9 cellular contexts compared by ENCODE assay signal in the genomic region with DNA sequence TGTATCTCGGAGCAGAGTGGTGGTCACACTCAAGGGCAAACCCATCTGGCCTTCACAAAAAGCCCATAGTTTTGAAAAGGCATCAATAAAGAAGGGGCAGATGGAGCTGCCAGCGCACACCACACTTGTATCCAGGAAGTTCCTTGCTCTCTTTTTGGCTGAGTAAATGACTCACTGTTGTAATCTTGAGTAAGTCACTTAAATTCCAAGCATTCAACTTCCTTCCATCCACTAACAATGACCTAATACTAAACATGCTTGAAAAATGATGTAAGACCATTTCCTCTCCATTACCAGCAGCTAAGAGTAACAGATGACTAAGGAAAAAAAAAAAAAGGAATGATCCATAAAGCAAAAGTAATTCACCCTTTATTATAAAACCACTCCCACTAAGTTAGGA. TPM values are rescaled to one million over a fixed set of nuclear protein-coding genes. Genes with fewer than 3 reads are reported as not detected.
A peak's percentile ranks its signal among the peaks of the same experiment; 100 is the strongest.
DNase-seq lines count a peak whose midpoint lies in the region; ATAC-seq, FAIRE-seq and TF ChIP-seq lines count a peak whose summit lies in the region.
"Had no signal": no experiment of that assay in that cellular context is flagged by ENCODE, and none has a peak within 500 bp of the region (broad histone marks: within the 10 kb centered on the region; RNA-seq: fewer than 3 reads in every experiment).

No MANE protein-coding gene starts in this region.

- H2BK120ac ChIP-seq in trophoblast cell (ENCODE audit: insufficient read depth, low read length, poor library complexity), result no peak overlapping the region

- peak; percentile 1 for DNase-seq in GDM1 (lab: John Stamatoyannopoulos, UW)
- no peak for DNase-seq in RWPE2 (ENCODE audit: low spot score)
- DNase-seq in fibroblast of mammary gland (ENCODE audit: low read depth), result peak; percentile 98
- peak; percentile 56 to 91 for DNase-seq in trophoblast cell
- no peak for DNase-seq in KG1 (lab: John Stamatoyannopoulos, UW)
- DNase-seq in GM19239 (ENCODE audit: insufficient read length, low spot score), result no peak
- no peak for DNase-seq in GM13976 (ENCODE audit: low spot score)
- DNase-seq: T-helper 9 cell had no signal

- no CpG with 5 or more reads among the region's 2 CpGs for WGBS in trophoblast cell (ENCODE audit: extremely low coverage, insufficient coverage, insufficient read length)

- H3K18ac ChIP-seq in trophoblast cell (ENCODE audit: low read length), result no peak overlapping the region

- peak overlapping the region; percentile 73 for H4K8ac ChIP-seq in trophoblast cell (ENCODE audit: low read depth, low read length)

- no peaks in the 10 kb centered on the region for H3K79me1 ChIP-seq in trophoblast cell (ENCODE audit: low read length)

- no peak overlapping the region for H2AFZ ChIP-seq in trophoblast cell (ENCODE audit: insufficient read depth, low read length, poor library complexity)

- H3K27me3 ChIP-seq in RWPE2 (ENCODE audit: insufficient read depth, poor library complexity, severe bottlenecking) (no peaks in the 10 kb centered on the region), trophoblast cell (ENCODE audit: insufficient read depth, low read length) (no peaks in the 10 kb centered on the region)

- H3K36me3 ChIP-seq in RWPE2 (ENCODE audit: low read depth), result no peaks in the 10 kb centered on the region
- no peaks in the 10 kb centered on the region for H3K36me3 ChIP-seq in trophoblast cell (ENCODE audit: control insufficient read depth in 1 of 2, insufficient read depth in 2 of 2, low read length in 2 of 2)

- peak overlapping the region; percentile 64 for H2BK5ac ChIP-seq in trophoblast cell (ENCODE audit: low read depth, low read length, poor library complexity)

- ATAC-seq in RWPE2 (ENCODE audit: low read depth) (peak; percentile 87), GM18873 (IDR thresholded peaks at IDR 0.05; ENCODE audit: low FRiP score, unreplicated experiment) (no peak)

- no peak overlapping the region for H3K4me3 ChIP-seq in RWPE2 (ENCODE audit: severe bottlenecking)
- H3K4me3 ChIP-seq in fibroblast of mammary gland (ENCODE audit: control insufficient read depth, low read depth, low read length), result no peak overlapping the region
- no peak overlapping the region for H3K4me3 ChIP-seq in trophoblast cell (ENCODE audit: low read depth, low read length)

- H3K4me1 ChIP-seq in RWPE2 (ENCODE audit: insufficient read depth, poor library complexity, severe bottlenecking) (peaks cover 54% of the 10 kb centered on the region), trophoblast cell (ENCODE audit: control insufficient read depth in 1 of 2, insufficient read depth in 2 of 2, low read length in 2 of 2) (peaks cover 4 to 10% of the 10 kb centered on the region in 2 experiments)

- H3K14ac ChIP-seq in trophoblast cell (ENCODE audit: low read length), result no peak overlapping the region

- in situ Hi-C loops in GM13976 (cut with MboI; ENCODE audit: low sequenced_read_pairs, unreplicated experiment), result no loop called here

- H3K79me2 ChIP-seq in trophoblast cell (ENCODE audit: control insufficient read depth, insufficient read depth, low read length, poor library complexity), result peaks cover 2% of the 10 kb centered on the region

- no peaks in the 10 kb centered on the region for H3K9me3 ChIP-seq in RWPE2 (ENCODE audit: severe bottlenecking)
- H3K9me3 ChIP-seq in trophoblast cell (ENCODE audit: insufficient read depth, low read depth, low read length), result no peaks in the 10 kb centered on the region

- no peak overlapping the region for H4K12ac ChIP-seq in trophoblast cell (ENCODE audit: low read depth, low read length)

- TF ChIP-seq CTCF in RWPE2 (IDR thresholded peaks at IDR 0.05; ENCODE audit: poor library complexity, severe bottlenecking) (no peak), fibroblast of mammary gland (conservative IDR thresholded peaks at IDR 0.05; ENCODE audit: control insufficient read depth, insufficient read depth, low read depth, low read length) (no peak), GM13976 (IDR thresholded peaks at IDR 0.05; ENCODE audit: borderline replicate concordance, control extremely low read depth, extremely low read depth, insufficient read depth, missing control alignments) (no peak)

- no peak overlapping the region for H2BK12ac ChIP-seq in trophoblast cell (ENCODE audit: low read length)

- no peak overlapping the region for H3K23ac ChIP-seq in trophoblast cell (ENCODE audit: low read length)

- no peak overlapping the region for H2AK5ac ChIP-seq in trophoblast cell (ENCODE audit: low read length)

- H3K9ac ChIP-seq in trophoblast cell (ENCODE audit: low read length), result no peak overlapping the region

- no peak overlapping the region for H4K91ac ChIP-seq in trophoblast cell (ENCODE audit: low read depth, low read length)

- FAIRE-seq in GM19239 (lab: Jason Lieb, UNC), result no peak

- H3K4me2 ChIP-seq in trophoblast cell (ENCODE audit: low read length), result peak overlapping the region; percentile 41

- H3K27ac ChIP-seq in RWPE2 (ENCODE audit: poor library complexity, severe bottlenecking), result peak overlapping the region; percentile 96
- H3K27ac ChIP-seq in trophoblast cell (ENCODE audit: low read depth, low read length), result peak overlapping the region; percentile 62

- H3K4ac ChIP-seq in trophoblast cell (ENCODE audit: low read depth, low read length), result no peak overlapping the region

RNA-seq across cellular contexts. Expression of gene MYOZ2, which starts 32.4 kb away (rescaled TPM):
- 0.03 and 0.06 TPM in 2 replicates for polyA plus RNA-seq in trophoblast cell (2013)

Comparison
In these comparisons a context has a peak if more than half of its experiments do, and no peak if none do; other contexts are left out.
1. DNase-seq: peak in GDM1 (single experiment), fibroblast of mammary gland (single experiment) and trophoblast cell (2 of 2); none in RWPE2 (single experiment), KG1 (single experiment), GM19239 (single experiment) and GM13976 (single experiment).